Comparison of ENCODE assay signal across 11 cellular contexts in genomic region chr9:2662496-2662895, GRCh38. TPM values are rescaled to one million over a fixed set of nuclear protein-coding genes. Genes with fewer than 3 reads are reported as not detected.
DNase-seq lines count a peak whose midpoint lies in the region; ATAC-seq and TF ChIP-seq lines count a peak whose summit lies in the region.
"Had no signal": no experiment of that assay in that cellular context is flagged by ENCODE, and none has a peak within 500 bp of the region (broad histone marks: within the 10 kb centered on the region; RNA-seq: fewer than 3 reads in every experiment).

No MANE protein-coding gene starts in this region.

- H3K9ac ChIP-seq in parathyroid adenoma = no peak overlapping the region

- H2AFZ ChIP-seq in parathyroid adenoma = peak overlapping the region; percentile 38

- TF ChIP-seq CTCF in parathyroid adenoma (IDR thresholded peaks at IDR 0.05) (peak; percentile 27), Peyer's patch (IDR thresholded peaks at IDR 0.05) (no peak)

- H3K4me2 ChIP-seq in parathyroid adenoma (ENCODE audit: low read length) = no peak overlapping the region

- H3K79me2 ChIP-seq in parathyroid adenoma = no peaks in the 10 kb centered on the region

- H3K27me3 ChIP-seq in parathyroid adenoma (ENCODE audit: control insufficient read depth, insufficient read depth, low read length) (no peaks in the 10 kb centered on the region), Peyer's patch (no peaks in the 10 kb centered on the region)

- intact Hi-C loops in head of caudate nucleus (cut with DNase I) = loop anchor here (10.0 kb wide), 1 partner anchor 528 kb away; no protein-coding TSS in a partner anchor

- H3K36me3 ChIP-seq in parathyroid adenoma (ENCODE audit: control insufficient read depth, insufficient read depth, low read length) (no peaks in the 10 kb centered on the region), Peyer's patch (no peaks in the 10 kb centered on the region)

- peaks cover 23% of the 10 kb centered on the region for H3K4me1 ChIP-seq in parathyroid adenoma
- no peaks in the 10 kb centered on the region for H3K4me1 ChIP-seq in Peyer's patch

- DNase-seq in ELF-1 (ENCODE audit: low read depth, low spot score) (peak; percentile 64), head of caudate nucleus (peak in 40 of 42 donors; percentile 11 to 85 (median 62)), T-helper 2 cell (no peak), Peyer's patch (no peak)
- no peak for DNase-seq in stimulated activated CD4-positive, alpha-beta T cell treated with anti-CD3 and anti-CD28 coated beads, Interleukin-4, amount 100 ng/mL, for 1 hour
- DNase-seq: activated CD8-positive, alpha-beta T cell treated with anti-CD3 and anti-CD28 coated beads, Interleukin-2, amount 10 ng/mL, durations not matched to agents 7 days and 5 days; activated naive CD8-positive, alpha-beta T cell treated with anti-CD3 and anti-CD28 coated beads, Interleukin-2, amount 10 ng/mL, durations not matched to agents 7 days and 5 days; NCI-H2171 had no signal

- H3K27ac ChIP-seq in parathyroid adenoma (peak overlapping the region; percentile 84), Peyer's patch (no peak overlapping the region)

- peak; percentile 50; the same call in 1 of the 3 replicates for ATAC-seq in SK-N-SH treated with all-trans-retinoic acid at 6 μM for 48 hours
- ATAC-seq in GM21737 (IDR thresholded peaks at IDR 0.05; ENCODE audit: unreplicated experiment) = no peak
- ATAC-seq: activated CD8-positive, alpha-beta T cell treated with anti-CD3 and anti-CD28 coated beads, Interleukin-2, amount 10 ng/mL, durations not matched to agents 7 days and 5 days had no signal

- no peaks in the 10 kb centered on the region for H3K9me3 ChIP-seq in parathyroid adenoma (ENCODE audit: control insufficient read depth, low read length)
- no peaks in the 10 kb centered on the region for H3K9me3 ChIP-seq in Peyer's patch

- H3K4me3 ChIP-seq in parathyroid adenoma (ENCODE audit: low read depth, low read length) (no peak overlapping the region), Peyer's patch (no peak overlapping the region)

- TF ChIP-seq POLR2A in Peyer's patch (IDR thresholded peaks at IDR 0.05) = no peak

TF ChIP-seq in SK-N-SH treated with all-trans-retinoic acid at 6 μM for 48 hours, 23 proteins besides CTCF, POLR2A, EP300 and RAD21:
- TF ChIP-seq POU6F1 (CRISPR knock-in tag; IDR thresholded peaks at IDR 0.05; ENCODE audit: borderline replicate concordance, low read depth) (no peak), SNAI2 (CRISPR knock-in tag; IDR thresholded peaks at IDR 0.05) (no peak), PATZ1 (CRISPR knock-in tag; IDR thresholded peaks at IDR 0.05; ENCODE audit: borderline replicate concordance) (no peak), ZFP30 (CRISPR knock-in tag; IDR thresholded peaks at IDR 0.05) (no peak), ESRRG (CRISPR knock-in tag; IDR thresholded peaks at IDR 0.05) (no peak), BACH2 (CRISPR knock-in tag; IDR thresholded peaks at IDR 0.05; ENCODE audit: borderline replicate concordance) (no peak), ZNF565 (CRISPR knock-in tag; conservative IDR thresholded peaks at IDR 0.05; ENCODE audit: low read depth) (no peak), ZNF8 (CRISPR knock-in tag; IDR thresholded peaks at IDR 0.05) (no peak), CSDC2 (CRISPR knock-in tag; IDR thresholded peaks at IDR 0.05) (no peak), OSR1 (CRISPR knock-in tag; IDR thresholded peaks at IDR 0.05) (no peak), CREB5 (CRISPR knock-in tag; IDR thresholded peaks at IDR 0.05; ENCODE audit: low read depth) (no peak), ISL1 (CRISPR knock-in tag; IDR thresholded peaks at IDR 0.05) (no peak), TCF4 (CRISPR knock-in tag; IDR thresholded peaks at IDR 0.05; ENCODE audit: borderline replicate concordance) (no peak), GLIS3 (CRISPR knock-in tag; IDR thresholded peaks at IDR 0.05) (no peak), PPARA (CRISPR knock-in tag; IDR thresholded peaks at IDR 0.05; ENCODE audit: borderline replicate concordance) (no peak)
- TF ChIP-seq, protein P1, sequence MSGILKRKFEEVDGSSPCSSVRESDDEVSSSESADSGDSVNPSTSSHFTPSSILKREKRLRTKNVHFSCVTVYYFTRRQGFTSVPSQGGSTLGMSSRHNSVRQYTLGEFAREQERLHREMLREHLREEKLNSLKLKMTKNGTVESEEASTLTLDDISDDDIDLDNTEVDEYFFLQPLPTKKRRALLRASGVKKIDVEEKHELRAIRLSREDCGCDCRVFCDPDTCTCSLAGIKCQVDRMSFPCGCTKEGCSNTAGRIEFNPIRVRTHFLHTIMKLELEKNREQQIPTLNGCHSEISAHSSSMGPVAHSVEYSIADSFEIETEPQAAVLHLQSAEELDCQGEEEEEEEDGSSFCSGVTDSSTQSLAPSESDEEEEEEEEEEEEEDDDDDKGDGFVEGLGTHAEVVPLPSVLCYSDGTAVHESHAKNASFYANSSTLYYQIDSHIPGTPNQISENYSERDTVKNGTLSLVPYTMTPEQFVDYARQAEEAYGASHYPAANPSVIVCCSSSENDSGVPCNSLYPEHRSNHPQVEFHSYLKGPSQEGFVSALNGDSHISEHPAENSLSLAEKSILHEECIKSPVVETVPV (CRISPR knock-in tag; IDR thresholded peaks at IDR 0.05) = no peak

RNA-seq across cellular contexts. Expression of gene VLDLR, which starts 40.9 kb away (rescaled TPM):
- 1 to 10 TPM in 1 of 4 donors, under 1 TPM in 1, not detected in 2; 0.85 to 2.5 TPM for total RNA-seq in Peyer's patch

RNA-seq across cellular contexts. Expression of gene KCNV2, which starts 54.8 kb away (rescaled TPM):
- total RNA-seq in Peyer's patch = not detected
- total RNA-seq: activated CD8-positive, alpha-beta T cell treated with anti-CD3 and anti-CD28 coated beads, Interleukin-2, amount 10 ng/mL, durations not matched to agents 7 days and 5 days; activated naive CD8-positive, alpha-beta T cell treated with anti-CD3 and anti-CD28 coated beads, Interleukin-2, amount 10 ng/mL, durations not matched to agents 7 days and 5 days had no signal

Comparison
In these comparisons a context has a peak if more than half of its experiments do, and no peak if none do; other contexts are left out.
1. DNase-seq: peak in ELF-1 (single experiment) and head of caudate nucleus (40 of 42); none in T-helper 2 cell (0 of 5), Peyer's patch (0 of 3) and stimulated activated CD4-positive, alpha-beta T cell treated with anti-CD3 and anti-CD28 coated beads, Interleukin-4, amount 100 ng/mL, for 1 hour (single experiment).